Comparison of ENCODE assay signal across 18 cellular contexts in genomic region chr5:135154197-135154596, GRCh38.
DNase-seq lines count a peak whose midpoint lies in the region; ATAC-seq and TF ChIP-seq lines count a peak whose summit lies in the region.
"Had no signal": no experiment of that assay in that cellular context is flagged by ENCODE, and none has a peak within 500 bp of the region (broad histone marks: within the 10 kb centered on the region; RNA-seq: fewer than 3 reads in every experiment).

No MANE protein-coding gene starts in this region.

- no peak overlapping the region for H3K4ac ChIP-seq in trophoblast cell (ENCODE audit: low read depth, low read length)

- H2AK5ac ChIP-seq in trophoblast cell (ENCODE audit: low read length), result no peak overlapping the region

- H3K79me1 ChIP-seq in trophoblast cell (ENCODE audit: low read length), result no peaks in the 10 kb centered on the region

- peak; percentile 38 for DNase-seq in HPDE6-E6E7 (ENCODE audit: extremely low spot score)
- peak; percentile 57 for DNase-seq in RWPE1 (ENCODE audit: low spot score)
- DNase-seq in trophoblast cell, result peak; percentile 37 to 60
- DNase-seq in GM20000 (ENCODE audit: low spot score), result no peak
- DNase-seq in NCI-H748 (lab: John Stamatoyannopoulos, UW; ENCODE audit: unreplicated experiment), result no peak
- DNase-seq: activated CD4-positive, alpha-beta T cell treated with anti-CD3 and anti-CD28 coated beads, Interleukin-2, amount 10 ng/mL, durations not matched to agents 24 days and 14 days; DMS79 treated with DMSO at 0.1 percent for 48 hours; KG1; naive B cell; NCI-H1092 treated with DMSO at 0.1 percent for 48 hours; NCI-H2081 treated with DMSO at 0.1 percent for 48 hours; right cardiac atrium; Right ventricle myocardium superior; stimulated activated CD8-positive, alpha-beta memory T cell treated with anti-CD3 and anti-CD28 coated beads, Interleukin-4, amount 100 ng/mL, for 48 hours had no signal

- H3K27me3 ChIP-seq in esophagus (ENCODE audit: control insufficient read depth in 1 of 2, insufficient read depth in 2 of 2, low read length in 2 of 2), result no peaks in the 10 kb centered on the region
- H3K27me3 ChIP-seq in trophoblast cell (ENCODE audit: insufficient read depth, low read length), result no peaks in the 10 kb centered on the region
- H3K27me3 ChIP-seq: gastroesophageal sphincter had no signal

- H4K91ac ChIP-seq in trophoblast cell (ENCODE audit: low read depth, low read length), result no peak overlapping the region

- TF ChIP-seq CTCF in RWPE1 (conservative IDR thresholded peaks at IDR 0.05; ENCODE audit: low read depth) (no peak), GM20000 (IDR thresholded peaks at IDR 0.05; ENCODE audit: extremely low read depth, missing control alignments) (no peak)

- H3K4me1 ChIP-seq in esophagus (ENCODE audit: control insufficient read depth in 2 of 2, insufficient read depth in 2 of 2, low read length in 1 of 2), result peaks cover 0 to 18% of the 10 kb centered on the region in 2 donors
- H3K4me1 ChIP-seq in trophoblast cell (ENCODE audit: control insufficient read depth in 1 of 2, insufficient read depth in 2 of 2, low read length in 2 of 2), result no peaks in the 10 kb centered on the region
- H3K4me1 ChIP-seq: gastroesophageal sphincter had no signal

- H2BK120ac ChIP-seq in trophoblast cell (ENCODE audit: insufficient read depth, low read length, poor library complexity), result no peak overlapping the region

- H3K18ac ChIP-seq in trophoblast cell (ENCODE audit: low read length), result no peak overlapping the region

- no peaks in the 10 kb centered on the region for H3K9me3 ChIP-seq in esophagus (ENCODE audit: control insufficient read depth in 2 of 2, insufficient read depth in 1 of 2, low read depth in 1 of 2, low read length in 1 of 2)
- H3K9me3 ChIP-seq in trophoblast cell (ENCODE audit: insufficient read depth, low read depth, low read length), result peaks cover 7% of the 10 kb centered on the region

- H4K8ac ChIP-seq in trophoblast cell (ENCODE audit: low read depth, low read length), result no peak overlapping the region

- no peak overlapping the region for H3K9ac ChIP-seq in trophoblast cell (ENCODE audit: low read length)

- CTCF ChIA-PET in RWPE1 (lab: Yijun Ruan, JAX), result interaction anchor here (1.4 kb wide), 1 partner anchor 32 kb away, joined by 3 read pairs; no protein-coding TSS in a partner anchor

- H3K14ac ChIP-seq in trophoblast cell (ENCODE audit: low read length), result no peak overlapping the region

- no peak overlapping the region for H3K4me2 ChIP-seq in trophoblast cell (ENCODE audit: low read length)

- no peak overlapping the region for H3K4me3 ChIP-seq in esophagus (ENCODE audit: low read depth in 1 of 2, low read length in 2 of 2)
- H3K4me3 ChIP-seq in trophoblast cell (ENCODE audit: low read depth, low read length), result no peak overlapping the region
- H3K4me3 ChIP-seq: gastroesophageal sphincter had no signal

- no peak overlapping the region for H4K12ac ChIP-seq in trophoblast cell (ENCODE audit: low read depth, low read length)

- ATAC-seq in HG02642 (IDR thresholded peaks at IDR 0.05; ENCODE audit: poor library complexity, unreplicated experiment) (no peak), GM21360 (IDR thresholded peaks at IDR 0.05; ENCODE audit: unreplicated experiment) (no peak)
- ATAC-seq: gastroesophageal sphincter, right cardiac atrium had no signal

- WGBS in esophagus, 2 donors, result 81 to 83% methylated on average over 8 of the region's 8 CpGs
- WGBS in trophoblast cell (ENCODE audit: extremely low coverage, insufficient coverage, insufficient read length), result no CpG with 5 or more reads among the region's 8 CpGs

- H3K79me2 ChIP-seq in trophoblast cell (ENCODE audit: control insufficient read depth, insufficient read depth, low read length, poor library complexity), result no peaks in the 10 kb centered on the region

- no peak overlapping the region for H2BK12ac ChIP-seq in trophoblast cell (ENCODE audit: low read length)

- no peak overlapping the region for H2AFZ ChIP-seq in trophoblast cell (ENCODE audit: insufficient read depth, low read length, poor library complexity)

- POLR2A ChIA-PET in RWPE1 (lab: Yijun Ruan, JAX; ENCODE audit: low non-redundant PET), result no interaction called here

- H3K23ac ChIP-seq in trophoblast cell (ENCODE audit: low read length), result no peak overlapping the region

- H3K27ac ChIP-seq in RWPE1, result 0 out of 2 replicates have a peak overlapping the region, but pooled peaks have one; percentile 7
- peak overlapping the region; percentile 95 to 98 for H3K27ac ChIP-seq in esophagus (ENCODE audit: low read depth in 2 of 2, low read length in 1 of 2)
- no peak overlapping the region for H3K27ac ChIP-seq in trophoblast cell (ENCODE audit: low read depth, low read length)
- H3K27ac ChIP-seq: gastroesophageal sphincter had no signal

- no peak overlapping the region for H2BK5ac ChIP-seq in trophoblast cell (ENCODE audit: low read depth, low read length, poor library complexity)

- H3K36me3 ChIP-seq in esophagus (ENCODE audit: control insufficient read depth in 2 of 2, insufficient read depth in 2 of 2, low read length in 1 of 2) (no peaks in the 10 kb centered on the region), trophoblast cell (ENCODE audit: control insufficient read depth in 1 of 2, insufficient read depth in 2 of 2, low read length in 2 of 2) (no peaks in the 10 kb centered on the region)
- H3K36me3 ChIP-seq: gastroesophageal sphincter had no signal

Comparison
In these comparisons a context has a peak if more than half of its experiments do, and no peak if none do; other contexts are left out.
1. DNase-seq: peak in HPDE6-E6E7 (single experiment), RWPE1 (single experiment) and trophoblast cell (2 of 2); none in GM20000 (single experiment) and NCI-H748 (single experiment).